In genomic region chr14:32319368-32320049, GRCh38 we compare ENCODE assay signal across 18 cellular contexts.
DNase-seq lines count a peak whose midpoint lies in the region; ATAC-seq and TF ChIP-seq lines count a peak whose summit lies in the region.
"Had no signal": no experiment of that assay in that cellular context is flagged by ENCODE, and none has a peak within 500 bp of the region (broad histone marks: within the 10 kb centered on the region; RNA-seq: fewer than 3 reads in every experiment).

No MANE protein-coding gene starts in this region.

- H3K4me3 ChIP-seq in adipocyte (ENCODE audit: low read length): no peak overlapping the region
- H3K4me3 ChIP-seq: lung, smooth muscle cell had no signal

- no peak for TF ChIP-seq CTCF in GM10266 (IDR thresholded peaks at IDR 0.05; ENCODE audit: control insufficient read depth, insufficient read depth, low read depth, missing control alignments)

- TF ChIP-seq RAD21 in Ishikawa (IDR thresholded peaks at IDR 0.05; ENCODE audit: low read depth): no peak

- no peaks in the 10 kb centered on the region for H3K9me3 ChIP-seq in adipocyte (ENCODE audit: control insufficient read depth, low read length)

- no peaks in the 10 kb centered on the region for H3K27me3 ChIP-seq in adipocyte (replicated peaks; ENCODE audit: control insufficient read depth, insufficient read depth, low read length)

- H3K4me1 ChIP-seq in adipocyte (ENCODE audit: control insufficient read depth, insufficient read depth, low read length): no peaks in the 10 kb centered on the region

- no peaks in the 10 kb centered on the region for H3K36me3 ChIP-seq in adipocyte (ENCODE audit: control insufficient read depth, insufficient read depth, low read length, severe bottlenecking)

- DNase-seq in COLO829 (ENCODE audit: low spot score) (peak; percentile 77), adipocyte (ENCODE audit: low read depth) (peak; percentile 9), glomerular visceral epithelial cell (ENCODE audit: extremely low spot score) (peak; percentile 18), GM10266 (ENCODE audit: extremely low spot score) (no peak), NCI-H1694 treated with DMSO at 0.1 percent for 48 hours (lab: John Stamatoyannopoulos, UW) (no peak)
- DNase-seq: activated effector memory CD4-positive, alpha-beta T cell treated with Interleukin-2 at 50 U/mL for 16 hours; amygdala; GOT3; Karpas-422; natural killer cell; NCI-H1436 treated with DMSO at 0.1 percent for 48 hours; NCI-H524; T1000 had no signal

- no peak for TF ChIP-seq EP300 in Ishikawa (IDR thresholded peaks at IDR 0.05; ENCODE audit: borderline replicate concordance)

- no peak for ATAC-seq in GM21360 (IDR thresholded peaks at IDR 0.05; ENCODE audit: unreplicated experiment)
- ATAC-seq in GM18511 (IDR thresholded peaks at IDR 0.05; ENCODE audit: unreplicated experiment): no peak
- ATAC-seq: natural killer cell had no signal

- H3K9ac ChIP-seq in adipocyte (ENCODE audit: low read length): no peak overlapping the region

TF ChIP-seq in Ishikawa, 13 proteins besides CTCF, POLR2A, EP300 and RAD21:
- TF ChIP-seq EGR1 (IDR thresholded peaks at IDR 0.05) (no peak), CEBPB (IDR thresholded peaks at IDR 0.05) (no peak), NFIC (IDR thresholded peaks at IDR 0.05) (peak; percentile 62; the same call in 1 of the 2 replicates), YY1 (IDR thresholded peaks at IDR 0.05; ENCODE audit: low read depth) (no peak)

Comparison
In these comparisons a context has a peak if more than half of its experiments do, and no peak if none do; other contexts are left out.
1. DNase-seq: peak in COLO829 (single experiment), adipocyte (single experiment) and glomerular visceral epithelial cell (single experiment); none in GM10266 (single experiment) and NCI-H1694 treated with DMSO at 0.1 percent for 48 hours (single experiment).